In genomic region chr4:2365913-2366210, GRCh38 we compare ENCODE assay signal across 12 cellular contexts. TPM values are rescaled to one million over a fixed set of nuclear protein-coding genes. Genes with fewer than 3 reads are reported as not detected.
DNase-seq lines count a peak whose midpoint lies in the region; ATAC-seq and TF ChIP-seq lines count a peak whose summit lies in the region.
"Had no signal": no experiment of that assay in that cellular context is flagged by ENCODE, and none has a peak within 500 bp of the region (broad histone marks: within the 10 kb centered on the region; RNA-seq: fewer than 3 reads in every experiment).

No MANE protein-coding gene starts in this region.

- peaks cover 8% of the 10 kb centered on the region for H3K9me3 ChIP-seq in CD4-positive, alpha-beta T cell (ENCODE audit: control insufficient read depth, low read length)
- H3K9me3 ChIP-seq in Karpas-422 (ENCODE audit: low read length) (peaks cover 10% of the 10 kb centered on the region; the same call in 1 of the 2 replicates), osteoblast (ENCODE audit: low read depth, low read length) (peaks cover 5% of the 10 kb centered on the region), smooth muscle cell (replicated peaks; ENCODE audit: low read depth) (no peaks in the 10 kb centered on the region)
- H3K9me3 ChIP-seq in effector memory CD4-positive, alpha-beta T cell (ENCODE audit: control insufficient read depth, low read length), result no peaks in the 10 kb centered on the region

- CTCF ChIA-PET in CD4-positive, alpha-beta T cell (lab: Charles Lee), result interaction anchor here (1.8 kb wide), 1 partner anchor 53 kb away, joined by 5 read pairs; the partner anchor contains the start of genes CFAP99 and ZFYVE28

- intact Hi-C loops in CD4-positive, alpha-beta T cell (cut with DNase I, micrococcal nuclease), result loop anchor here (2.0 kb wide), 2 partner anchors 47 to 49 kb away; no protein-coding TSS in a partner anchor

- H3K79me2 ChIP-seq in Karpas-422 (ENCODE audit: low read length), result no peaks in the 10 kb centered on the region
- no peaks in the 10 kb centered on the region for H3K79me2 ChIP-seq in osteoblast (ENCODE audit: insufficient read depth, low read length)
- H3K79me2 ChIP-seq in smooth muscle cell (ENCODE audit: low read depth), result no peaks in the 10 kb centered on the region

- no peaks in the 10 kb centered on the region for H3K27me3 ChIP-seq in CD4-positive, alpha-beta T cell (ENCODE audit: control insufficient read depth, insufficient read depth, low read length)
- no peaks in the 10 kb centered on the region for H3K27me3 ChIP-seq in Karpas-422 (ENCODE audit: low read length)
- H3K27me3 ChIP-seq in osteoblast (ENCODE audit: insufficient read depth, low read length), result no peaks in the 10 kb centered on the region
- H3K27me3 ChIP-seq in smooth muscle cell (ENCODE audit: low read depth), result no peaks in the 10 kb centered on the region
- H3K27me3 ChIP-seq in effector memory CD4-positive, alpha-beta T cell (replicated peaks; ENCODE audit: control insufficient read depth, insufficient read depth, low read length, poor library complexity, severe bottlenecking), result no peaks in the 10 kb centered on the region

- H3K9me3 Mint-ChIP-seq in CD4-positive, alpha-beta T cell, result no peaks in the 10 kb centered on the region
- no peaks in the 10 kb centered on the region for H3K9me3 Mint-ChIP-seq in effector memory CD8-positive, alpha-beta T cell

- peaks cover 59% of the 10 kb centered on the region for H3K4me1 ChIP-seq in Karpas-422 (ENCODE audit: low read length)
- H3K4me1 ChIP-seq in osteoblast (ENCODE audit: insufficient read depth, low read length), result peaks cover 4% of the 10 kb centered on the region
- no peaks in the 10 kb centered on the region for H3K4me1 ChIP-seq in smooth muscle cell (ENCODE audit: low read depth)
- peaks cover 7% of the 10 kb centered on the region for H3K4me1 ChIP-seq in effector memory CD4-positive, alpha-beta T cell (ENCODE audit: control insufficient read depth, insufficient read depth, low read length, poor library complexity, severe bottlenecking)

- H4K20me1 ChIP-seq in Karpas-422 (ENCODE audit: insufficient read depth, low read depth, low read length), result no peaks in the 10 kb centered on the region
- H4K20me1 ChIP-seq in osteoblast (ENCODE audit: insufficient read depth, low read length), result no peaks in the 10 kb centered on the region
- H4K20me1 ChIP-seq in smooth muscle cell (ENCODE audit: low read depth), result no peaks in the 10 kb centered on the region

- H3K9ac ChIP-seq in Karpas-422 (ENCODE audit: low read length) (peak overlapping the region; percentile 69), smooth muscle cell (ENCODE audit: low read depth) (no peak overlapping the region)

- H3K4me3 Mint-ChIP-seq in CD4-positive, alpha-beta T cell, result no peak overlapping the region
- peak overlapping the region in 1 of 2 donors; percentile 87 for H3K4me3 Mint-ChIP-seq in effector memory CD8-positive, alpha-beta T cell

- peak overlapping the region; percentile 84 for H3K4me2 ChIP-seq in Karpas-422 (ENCODE audit: low read depth, low read length, poor library complexity, severe bottlenecking)
- no peak overlapping the region for H3K4me2 ChIP-seq in osteoblast (ENCODE audit: insufficient read depth, low read length)
- H3K4me2 ChIP-seq in smooth muscle cell, result no peak overlapping the region

- POLR2A ChIA-PET in CD4-positive, alpha-beta T cell (lab: Charles Lee), result interaction anchor here (1.5 kb wide), 1 partner anchor 47 kb away, joined by 5 read pairs; no protein-coding TSS in a partner anchor

- H2AFZ ChIP-seq in Karpas-422 (ENCODE audit: low read length) (no peak overlapping the region), osteoblast (ENCODE audit: low read length) (no peak overlapping the region), smooth muscle cell (ENCODE audit: low read depth) (no peak overlapping the region)

- 79% methylated on average over 9 of the region's 9 CpGs for WGBS in smooth muscle cell (ENCODE audit: low lambda C conversion rate)

- H3K36me3 ChIP-seq in Karpas-422 (ENCODE audit: insufficient read depth, low read length) (no peaks in the 10 kb centered on the region; the same call in 1 of the 2 replicates), osteoblast (ENCODE audit: insufficient read depth, low read length) (no peaks in the 10 kb centered on the region), smooth muscle cell (ENCODE audit: low read depth) (no peaks in the 10 kb centered on the region)
- peaks cover 11% of the 10 kb centered on the region for H3K36me3 ChIP-seq in effector memory CD4-positive, alpha-beta T cell (ENCODE audit: control insufficient read depth, insufficient read depth, low read length)

- TF ChIP-seq CTCF in CD4-positive, alpha-beta T cell (IDR thresholded peaks at IDR 0.05), result no peak
- no peak for TF ChIP-seq CTCF in osteoblast (IDR thresholded peaks at IDR 0.05; ENCODE audit: extremely low read depth, low read depth, low read length)
- no peak for TF ChIP-seq CTCF in smooth muscle cell (IDR thresholded peaks at IDR 0.05; ENCODE audit: borderline replicate concordance, insufficient read depth, poor library complexity, severe bottlenecking)

- H3K27ac Mint-ChIP-seq in CD4-positive, alpha-beta T cell, result peak overlapping the region; percentile 4
- H3K27ac Mint-ChIP-seq in effector memory CD8-positive, alpha-beta T cell, result peak overlapping the region; percentile 44 to 86

- ATAC-seq in CD4-positive, alpha-beta T cell (ENCODE audit: poor library complexity), result no peak
- ATAC-seq in effector memory CD8-positive, alpha-beta T cell (replicated peaks), result no peak
- no peak for ATAC-seq in GM18502 (IDR thresholded peaks at IDR 0.05; ENCODE audit: poor library complexity, unreplicated experiment)

- H3K27ac ChIP-seq in CD4-positive, alpha-beta T cell (ENCODE audit: low read depth, low read length), result no peak overlapping the region
- H3K27ac ChIP-seq in Karpas-422 (ENCODE audit: low read length) (peak overlapping the region; percentile 98), osteoblast (ENCODE audit: low read depth, low read length) (no peak overlapping the region), smooth muscle cell (ENCODE audit: low read depth) (no peak overlapping the region)
- H3K27ac ChIP-seq in effector memory CD4-positive, alpha-beta T cell (ENCODE audit: insufficient read depth, low read length, poor library complexity, severe bottlenecking), result no peak overlapping the region
- H3K27ac ChIP-seq: RWPE1 had no signal

- H3F3A ChIP-seq in smooth muscle cell (ENCODE audit: low read depth), result no peaks in the 10 kb centered on the region

- no peaks in the 10 kb centered on the region for H3K27me3 Mint-ChIP-seq in CD4-positive, alpha-beta T cell
- no peaks in the 10 kb centered on the region for H3K27me3 Mint-ChIP-seq in effector memory CD8-positive, alpha-beta T cell

- peak overlapping the region; percentile 67; the same call in 1 of the 2 replicates for H3K4me3 ChIP-seq in Karpas-422 (ENCODE audit: low read length)
- no peak overlapping the region for H3K4me3 ChIP-seq in osteoblast (ENCODE audit: insufficient read depth, low read length)
- H3K4me3 ChIP-seq in smooth muscle cell, result no peak overlapping the region
- no peak overlapping the region for H3K4me3 ChIP-seq in effector memory CD4-positive, alpha-beta T cell (ENCODE audit: insufficient read depth, low read depth, low read length, poor library complexity, severe bottlenecking)

- no peak for DNase-seq in CD4-positive, alpha-beta T cell
- DNase-seq in Karpas-422, result peak; percentile 86
- no peak for DNase-seq in effector memory CD8-positive, alpha-beta T cell
- DNase-seq in osteoblast (ENCODE audit: insufficient read length, low spot score, missing footprints), result peak; percentile 38
- no peak for DNase-seq in smooth muscle cell (lab: John Stamatoyannopoulos, UW; ENCODE audit: unreplicated experiment)
- DNase-seq in effector memory CD4-positive, alpha-beta T cell, result no peak
- DNase-seq in AML-193 (lab: John Stamatoyannopoulos, UW), result no peak
- DNase-seq: GOT3 had no signal

- no peaks in the 10 kb centered on the region for H3K36me3 Mint-ChIP-seq in CD4-positive, alpha-beta T cell (ENCODE audit: low read depth)
- H3K36me3 Mint-ChIP-seq in effector memory CD8-positive, alpha-beta T cell (ENCODE audit: insufficient read depth), result peaks cover 6% of the 10 kb centered on the region

- H3K9me2 ChIP-seq in Karpas-422 (replicated peaks; ENCODE audit: insufficient read depth, low read length), result no peaks in the 10 kb centered on the region

- H3K4me1 Mint-ChIP-seq in CD4-positive, alpha-beta T cell (ENCODE audit: low read depth), result peaks cover 21% of the 10 kb centered on the region
- peaks cover 13 to 27% of the 10 kb centered on the region in 2 donors for H3K4me1 Mint-ChIP-seq in effector memory CD8-positive, alpha-beta T cell (ENCODE audit: low read depth in 2 of 2)

RNA-seq across cellular contexts. Expression of gene ZFYVE28, which starts 52.6 kb away (rescaled TPM):
- total RNA-seq in CD4-positive, alpha-beta T cell, result 10 to 100 TPM; 26.2 to 28.0 TPM
- 2.0 TPM in 2 replicates for total RNA-seq in Karpas-422 (2014; rRNA removed; shearing (Covaris generic); ENCODE audit: low replicate concordance)
- total RNA-seq in osteoblast, result 9.7 and 10.5 TPM in 2 replicates
- 0.09 and 0.22 TPM in 2 replicates for total RNA-seq in smooth muscle cell
- polyA plus RNA-seq in smooth muscle cell, result 0.26 TPM in 1 of 2 replicates, not detected in the other

RNA-seq across cellular contexts. Expression of gene CFAP99, which starts 52.9 kb away (rescaled TPM):
- total RNA-seq in CD4-positive, alpha-beta T cell, result under 1 TPM in 1 of 2 experiments, not detected in 1; 0.17 TPM
- 0.67 TPM in 1 of 2 replicates, not detected in the other for total RNA-seq in Karpas-422 (2014; rRNA removed; shearing (Covaris generic); ENCODE audit: low replicate concordance)
- under 0.01 TPM in 2 replicates for total RNA-seq in osteoblast
- not detected in 2 replicates for total RNA-seq in smooth muscle cell
- not detected in 2 replicates for polyA plus RNA-seq in smooth muscle cell
- total RNA-seq: A673, Daoy had no signal

Comparison
In these comparisons a context has a peak if more than half of its experiments do, and no peak if none do; other contexts are left out.
1. DNase-seq: peak in Karpas-422 (single experiment) and osteoblast (single experiment); none in CD4-positive, alpha-beta T cell (0 of 10), effector memory CD8-positive, alpha-beta T cell (0 of 3), smooth muscle cell (single experiment), effector memory CD4-positive, alpha-beta T cell (0 of 3) and AML-193 (0 of 2).